26 cellular contexts compared by ENCODE assay signal in the genomic region with DNA sequence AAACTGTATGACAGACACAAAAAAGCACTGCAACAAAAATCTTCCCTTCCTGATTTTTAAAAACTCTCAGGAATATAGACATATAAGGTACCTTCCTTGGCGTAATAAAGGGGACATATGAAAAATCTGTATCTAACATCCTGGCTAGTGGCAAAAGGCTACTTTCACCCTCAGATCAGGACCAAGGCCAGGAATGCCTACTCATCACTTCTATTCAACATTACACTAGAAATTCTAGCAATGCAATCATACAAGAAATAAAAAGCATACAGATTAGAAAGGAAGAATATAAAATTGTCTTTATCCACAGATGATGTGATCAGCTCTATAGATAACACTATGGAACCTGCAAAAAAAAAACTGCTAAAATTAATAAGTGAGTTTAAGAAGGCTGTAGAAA.
"Had no signal": no experiment of that assay in that cellular context is flagged by ENCODE, and none has a peak within 500 bp of the region (broad histone marks: within the 10 kb centered on the region; RNA-seq: fewer than 3 reads in every experiment).

No MANE protein-coding gene starts in this region.

- H3K4me1 ChIP-seq: prostate gland, right atrium auricular region, sigmoid colon, tibial artery had no signal

- H3K4me3 Mint-ChIP-seq: effector memory CD8-positive, alpha-beta T cell; mesothelial cell of epicardium; naive B cell; natural killer cell treated with Interleukin-12 subunit alpha and Interleukin-12 subunit beta and Interleukin-15 and Interleukin-18, amount 100 ng/mL, for 72 hours; stimulated activated effector memory CD8-positive, alpha-beta T cell treated with anti-CD3 and anti-CD28 coated beads, Interleukin-12 subunit alpha, Interleukin-12 subunit beta, amount 100 ng/mL, for 72 hours; type B pancreatic cell had no signal

- H3K27ac ChIP-seq: coronary artery, esophagus squamous epithelium, heart left ventricle, hepatocyte, prostate gland, right atrium auricular region, sigmoid colon, stomach, tibial artery had no signal

- H3K36me3 ChIP-seq: prostate gland, right atrium auricular region, sigmoid colon had no signal

- DNase-seq: dermis blood vessel endothelial cell; effector memory CD8-positive, alpha-beta T cell; erythroblast; esophagus squamous epithelium; heart left ventricle; kidney; mesenchymal stem cell; mucosa of descending colon; naive B cell; nucleus accumbens; sigmoid colon; stimulated activated CD4-positive, alpha-beta T cell treated with anti-CD3 and anti-CD28 coated beads, Interleukin-2, amount 100 ng/mL, for 24 hours; stimulated activated CD4-positive, alpha-beta T cell treated with anti-CD3 and anti-CD28 coated beads, Interleukin-4, amount 100 ng/mL, for 24 hours; stimulated activated naive CD4-positive, alpha-beta T cell treated with Interleukin-2 at 50 U/mL for 16 hours; stomach; tibial artery had no signal

- H3K27ac Mint-ChIP-seq: effector memory CD8-positive, alpha-beta T cell; mesothelial cell of epicardium; natural killer cell treated with Interleukin-12 subunit alpha and Interleukin-12 subunit beta and Interleukin-15 and Interleukin-18, amount 100 ng/mL, for 72 hours; stimulated activated effector memory CD8-positive, alpha-beta T cell treated with anti-CD3 and anti-CD28 coated beads, Interleukin-12 subunit alpha, Interleukin-12 subunit beta, amount 100 ng/mL, for 72 hours; type B pancreatic cell had no signal

- H3K9me3 Mint-ChIP-seq: effector memory CD8-positive, alpha-beta T cell; naive B cell; natural killer cell treated with Interleukin-12 subunit alpha and Interleukin-12 subunit beta and Interleukin-15 and Interleukin-18, amount 100 ng/mL, for 72 hours; stimulated activated effector memory CD8-positive, alpha-beta T cell treated with anti-CD3 and anti-CD28 coated beads, Interleukin-12 subunit alpha, Interleukin-12 subunit beta, amount 100 ng/mL, for 72 hours had no signal

- H2AFZ ChIP-seq: hepatocyte had no signal

- H3K27me3 ChIP-seq: esophagus squamous epithelium, heart left ventricle, hepatocyte, right atrium auricular region, sigmoid colon, stomach, tibial artery had no signal

- H3K27me3 Mint-ChIP-seq: effector memory CD8-positive, alpha-beta T cell; naive B cell; natural killer cell treated with Interleukin-12 subunit alpha and Interleukin-12 subunit beta and Interleukin-15 and Interleukin-18, amount 100 ng/mL, for 72 hours; type B pancreatic cell had no signal

- H3K9me3 ChIP-seq: esophagus squamous epithelium, heart left ventricle, mucosa of descending colon, prostate gland, right atrium auricular region, sigmoid colon, stomach, tibial artery had no signal

- H3K4me3 ChIP-seq: coronary artery, esophagus squamous epithelium, heart left ventricle, hepatocyte, lung, mucosa of descending colon, prostate gland, right atrium auricular region, sigmoid colon, stomach, tibial artery had no signal

- H3K4me2 ChIP-seq: hepatocyte had no signal

- ATAC-seq: effector memory CD8-positive, alpha-beta T cell; heart left ventricle; left lobe of liver; mucosa of descending colon; natural killer cell treated with Interleukin-12 subunit alpha and Interleukin-12 subunit beta and Interleukin-15 and Interleukin-18, amount 100 ng/mL, for 72 hours; stimulated activated effector memory CD8-positive, alpha-beta T cell treated with anti-CD3 and anti-CD28 coated beads, Interleukin-12 subunit alpha, Interleukin-12 subunit beta, amount 100 ng/mL, for 72 hours had no signal

- H3K36me3 Mint-ChIP-seq: natural killer cell treated with Interleukin-12 subunit alpha and Interleukin-12 subunit beta and Interleukin-15 and Interleukin-18, amount 100 ng/mL, for 72 hours had no signal
